ENCODE assay signal across 1 cellular context in the genomic region with DNA sequence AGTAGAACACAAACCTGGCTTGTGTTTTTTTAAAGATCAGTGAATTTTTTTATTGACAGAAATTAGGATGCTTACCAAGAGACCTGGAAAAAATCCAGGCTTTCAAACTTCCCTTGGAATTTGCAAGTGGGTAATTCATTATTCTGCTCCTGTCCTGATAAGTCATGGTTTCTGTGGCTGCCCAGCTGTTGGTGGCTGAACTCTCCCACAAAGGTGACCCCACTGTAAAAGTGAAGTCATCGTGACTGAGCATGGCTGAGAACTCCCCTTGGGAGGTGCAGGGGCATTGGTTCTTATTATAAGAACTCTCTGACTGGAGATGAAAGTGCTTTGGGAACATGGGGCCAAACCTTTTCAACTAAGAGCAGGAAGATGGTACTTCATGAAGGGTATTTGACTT.
TF ChIP-seq lines count a peak whose summit lies in the region.

No MANE protein-coding gene starts in this region.

TF ChIP-seq in endothelial cell of umbilical vein, 7 proteins besides CTCF, POLR2A, EP300 and RAD21:
- TF ChIP-seq EZH2 (IDR thresholded peaks at IDR 0.05; ENCODE audit: borderline replicate concordance, low read depth, low read length, severe bottlenecking) (no peak), POLR2AphosphoS5 (IDR thresholded peaks at IDR 0.05; ENCODE audit: insufficient read depth, low read depth, low read length) (no peak), MYC (IDR thresholded peaks at IDR 0.05; ENCODE audit: low read depth, low read length) (no peak), MAX (IDR thresholded peaks at IDR 0.05; ENCODE audit: insufficient read depth, insufficient read length) (no peak), JUN (IDR thresholded peaks at IDR 0.05; ENCODE audit: borderline replicate concordance, insufficient read depth, insufficient read length, low read depth) (no peak), GATA2 (IDR thresholded peaks at IDR 0.05; ENCODE audit: insufficient read depth, insufficient read length, low read depth, low read length) (no peak)
